Comparison of ENCODE assay signal across 19 cellular contexts in the genomic region with DNA sequence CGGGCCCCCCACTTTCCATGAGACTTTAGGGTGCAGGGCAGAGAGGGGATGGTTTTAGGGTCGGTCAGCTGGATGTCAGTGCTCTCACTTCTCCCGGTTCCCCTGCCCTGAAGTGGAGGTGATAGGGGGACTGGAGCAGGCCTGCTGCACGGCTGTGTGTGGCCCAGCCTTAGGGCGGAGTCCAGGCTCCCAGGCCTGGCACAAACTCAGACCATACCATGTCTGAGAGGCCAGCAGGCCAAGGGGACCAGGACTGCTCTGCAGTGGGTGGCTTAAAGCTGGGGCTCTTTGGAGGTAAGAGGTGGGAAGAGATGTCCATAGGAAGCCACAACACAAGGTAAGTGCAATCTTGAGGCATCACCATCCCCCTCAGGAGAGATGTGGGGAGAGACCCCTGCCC. TPM values are rescaled to one million over a fixed set of nuclear protein-coding genes. Genes with fewer than 3 reads are reported as not detected.
DNase-seq lines count a peak whose midpoint lies in the region; ATAC-seq, FAIRE-seq and TF ChIP-seq lines count a peak whose summit lies in the region.
"Had no signal": no experiment of that assay in that cellular context is flagged by ENCODE, and none has a peak within 500 bp of the region (broad histone marks: within the 10 kb centered on the region; RNA-seq: fewer than 3 reads in every experiment).

No MANE protein-coding gene starts in this region.

- POLR2A ChIA-PET in HEK293 (lab: Yijun Ruan, JAX): interaction anchor here (0.6 kb wide), 2 partner anchors 10 to 638 kb away, joined by 3 to 4 read pairs; no protein-coding TSS in a partner anchor
- POLR2A ChIA-PET in activated CD4-positive, alpha-beta memory T cell treated with anti-CD3 and anti-CD28 coated beads, Interleukin-2, amount 10 ng/mL, durations not matched to agents 7 days and 5 days (lab: Charles Lee): interaction anchor here (1.6 kb wide), 1 partner anchor 11 kb away, joined by 3 read pairs; no protein-coding TSS in a partner anchor

- H3K9ac ChIP-seq in fibroblast of lung (ENCODE audit: insufficient read depth, low read length): peak overlapping the region; percentile 48

- FAIRE-seq in D721Med (lab: Jason Lieb, UNC): no peak
- FAIRE-seq: G401.6 had no signal

- H3K27ac ChIP-seq in 22Rv1 (0 out of 2 replicates have a peak overlapping the region, but pooled peaks have one; percentile 27), HEK293 (ENCODE audit: extremely low read depth, low read depth, low read length) (no peak overlapping the region), fibroblast of lung (ENCODE audit: insufficient read depth, low read length) (peak overlapping the region; percentile 79)

- H3K4me2 ChIP-seq in fibroblast of lung (ENCODE audit: extremely low read depth, insufficient read depth, low read length): peak overlapping the region; percentile 80

- peak in 1 of 2 donors; percentile 27 for DNase-seq in fibroblast of lung (ENCODE audit: low read depth in 2 of 2)
- DNase-seq in dermis blood vessel endothelial cell: no peak
- DNase-seq in activated CD4-positive, alpha-beta memory T cell treated with anti-CD3 and anti-CD28 coated beads, Interleukin-2, amount 10 ng/mL, durations not matched to agents 7 days and 5 days: no peak
- no peak for DNase-seq in D721Med (ENCODE audit: insufficient read length, low spot score)
- DNase-seq: ACHN; activated CD4-positive, alpha-beta T cell treated with anti-CD3 and anti-CD28 coated beads for 36 hours; activated CD8-positive, alpha-beta memory T cell treated with anti-CD3 and anti-CD28 coated beads, Interleukin-2, amount 50 U/mL, for 48 hours; COR-L47; NCI-H187 treated with DMSO at 0.1 percent for 48 hours; RPMI8226; T-helper 2 cell had no signal

- H2AFZ ChIP-seq in fibroblast of lung (ENCODE audit: low read length): no peak overlapping the region

- H4K20me1 ChIP-seq in fibroblast of lung (ENCODE audit: control insufficient read depth, extremely low read depth, insufficient read depth, low read length): no peaks in the 10 kb centered on the region

- H3K36me3 ChIP-seq in HEK293 (ENCODE audit: control insufficient read depth in 2 of 2, insufficient read depth in 1 of 2, low read length in 2 of 2) (peaks cover 0 to 30% of the 10 kb centered on the region in 2 experiments; a peak in 2 of 3 replicates), fibroblast of lung (ENCODE audit: control insufficient read depth, insufficient read depth, low read length) (peaks cover 10% of the 10 kb centered on the region)

- TF ChIP-seq CTCF in 22Rv1 (IDR thresholded peaks at IDR 0.05) (no peak), HEK293 (tag by site-specific recombination; IDR thresholded peaks at IDR 0.05) (no peak), fibroblast of lung (conservative IDR thresholded peaks at IDR 0.05 in 1 of 2, IDR thresholded peaks at IDR 0.05 in 1 of 2; ENCODE audit: low read depth in 1 of 2, low read length in 2 of 2) (no peak), nephron (IDR thresholded peaks at IDR 0.05; ENCODE audit: unreplicated experiment in 3 of 3) (no peak), D721Med (IDR thresholded peaks at IDR 0.05; ENCODE audit: insufficient read depth, missing control alignments) (no peak)

- H3K9me3 ChIP-seq in HEK293 (ENCODE audit: control insufficient read depth, insufficient read depth, low read depth, low read length): no peaks in the 10 kb centered on the region
- no peaks in the 10 kb centered on the region for H3K9me3 ChIP-seq in fibroblast of lung (ENCODE audit: control insufficient read depth, insufficient read depth, low read depth, low read length)

- H3K27ac Mint-ChIP-seq in nephron: peak overlapping the region; percentile 76 to 89 (median 88)
- no peak overlapping the region for H3K27ac Mint-ChIP-seq in activated CD4-positive, alpha-beta memory T cell treated with anti-CD3 and anti-CD28 coated beads, Interleukin-2, amount 10 ng/mL, durations not matched to agents 7 days and 5 days
- H3K27ac Mint-ChIP-seq: activated CD4-positive, alpha-beta T cell treated with anti-CD3 and anti-CD28 coated beads for 36 hours; activated naive CD4-positive, alpha-beta T cell treated with anti-CD3 and anti-CD28 coated beads, Interleukin-2, amount 50 U/mL, for 24 hours had no signal

- no peaks in the 10 kb centered on the region for H3K9me3 Mint-ChIP-seq in nephron
- H3K9me3 Mint-ChIP-seq in activated CD4-positive, alpha-beta memory T cell treated with anti-CD3 and anti-CD28 coated beads, Interleukin-2, amount 10 ng/mL, durations not matched to agents 7 days and 5 days: no peaks in the 10 kb centered on the region
- H3K9me3 Mint-ChIP-seq: activated naive CD4-positive, alpha-beta T cell treated with anti-CD3 and anti-CD28 coated beads, Interleukin-2, amount 50 U/mL, for 24 hours had no signal

- no peaks in the 10 kb centered on the region for H3K4me1 ChIP-seq in HEK293 (ENCODE audit: control insufficient read depth, insufficient read depth, low read length)
- H3K4me1 ChIP-seq in fibroblast of lung (ENCODE audit: control insufficient read depth, extremely low read depth, insufficient read depth, low read length): peaks cover 13% of the 10 kb centered on the region

- no peak for ATAC-seq in HG02938 (IDR thresholded peaks at IDR 0.05; ENCODE audit: unreplicated experiment)

- H3K36me3 Mint-ChIP-seq in nephron (ENCODE audit: low read depth): peaks cover 16% of the 10 kb centered on the region
- H3K36me3 Mint-ChIP-seq in activated CD4-positive, alpha-beta memory T cell treated with anti-CD3 and anti-CD28 coated beads, Interleukin-2, amount 10 ng/mL, durations not matched to agents 7 days and 5 days (ENCODE audit: low read depth): peaks cover 17% of the 10 kb centered on the region

- no peak overlapping the region for H3K4me3 ChIP-seq in HEK293 (ENCODE audit: low read depth, low read length)
- peak overlapping the region in 1 of 4 experiments; percentile 27 for H3K4me3 ChIP-seq in fibroblast of lung (replicated peaks in 1 of 4; ENCODE audit: control extremely low read depth in 1 of 4, insufficient read depth in 1 of 4, low read depth in 3 of 4, low read length in 4 of 4)

- H3K27me3 ChIP-seq in fibroblast of lung (ENCODE audit: control insufficient read depth, insufficient read depth, low read length): no peaks in the 10 kb centered on the region

- no peaks in the 10 kb centered on the region for H3K27me3 Mint-ChIP-seq in nephron (ENCODE audit: low read depth)
- no peaks in the 10 kb centered on the region for H3K27me3 Mint-ChIP-seq in activated CD4-positive, alpha-beta memory T cell treated with anti-CD3 and anti-CD28 coated beads, Interleukin-2, amount 10 ng/mL, durations not matched to agents 7 days and 5 days
- H3K27me3 Mint-ChIP-seq: activated CD4-positive, alpha-beta T cell treated with anti-CD3 and anti-CD28 coated beads for 36 hours; activated naive CD4-positive, alpha-beta T cell treated with anti-CD3 and anti-CD28 coated beads, Interleukin-2, amount 50 U/mL, for 24 hours had no signal

- no peak overlapping the region for H3K4me3 Mint-ChIP-seq in nephron
- H3K4me3 Mint-ChIP-seq in activated CD4-positive, alpha-beta memory T cell treated with anti-CD3 and anti-CD28 coated beads, Interleukin-2, amount 10 ng/mL, durations not matched to agents 7 days and 5 days: no peak overlapping the region
- H3K4me3 Mint-ChIP-seq: activated CD4-positive, alpha-beta T cell treated with anti-CD3 and anti-CD28 coated beads for 36 hours; activated naive CD4-positive, alpha-beta T cell treated with anti-CD3 and anti-CD28 coated beads, Interleukin-2, amount 50 U/mL, for 24 hours had no signal

- peaks cover 4% of the 10 kb centered on the region for H3K79me2 ChIP-seq in fibroblast of lung (ENCODE audit: control insufficient read depth, insufficient read depth, low read length)

- CTCF ChIA-PET in HEK293 (lab: Yijun Ruan, JAX): interaction anchor here (0.6 to 1.9 kb wide), 3 partner anchors 10 to 392 kb away, joined by 5 to 6 read pairs (median 5); no protein-coding TSS in a partner anchor
- CTCF ChIA-PET in activated CD4-positive, alpha-beta memory T cell treated with anti-CD3 and anti-CD28 coated beads, Interleukin-2, amount 10 ng/mL, durations not matched to agents 7 days and 5 days (lab: Charles Lee): interaction anchor here (3.2 kb wide), 1 partner anchor 10 kb away, joined by 22 read pairs; no protein-coding TSS in a partner anchor

- H3K4me1 Mint-ChIP-seq in nephron: peaks cover 18% of the 10 kb centered on the region
- peaks cover 6% of the 10 kb centered on the region for H3K4me1 Mint-ChIP-seq in activated CD4-positive, alpha-beta memory T cell treated with anti-CD3 and anti-CD28 coated beads, Interleukin-2, amount 10 ng/mL, durations not matched to agents 7 days and 5 days

RNA-seq across cellular contexts. Expression of a gene that starts 8.3 kb away (rescaled TPM):
- 8.2 and 8.9 TPM in 2 replicates for total RNA-seq in fibroblast of lung
- polyA plus RNA-seq in fibroblast of lung: 3.5 and 6.6 TPM in 2 replicates
- polyA plus RNA-seq in fibroblast of lung (2012): 6.8 and 9.5 TPM in 2 replicates
- 7.0 and 9.8 TPM in 2 replicates for polyA minus RNA-seq in fibroblast of lung (ENCODE audit: low replicate concordance)
- total RNA-seq in dermis blood vessel endothelial cell: 4.1 and 7.3 TPM in 2 replicates
- total RNA-seq in activated CD4-positive, alpha-beta memory T cell treated with anti-CD3 and anti-CD28 coated beads, Interleukin-2, amount 10 ng/mL, durations not matched to agents 7 days and 5 days: 10 to 100 TPM; 12.4 to 13.5 TPM

RNA-seq across cellular contexts. Expression of a gene that starts 22.7 kb away (rescaled TPM):
- total RNA-seq in fibroblast of lung (under 0.01 and 0.17 TPM in 2 replicates), dermis blood vessel endothelial cell (0.37 and 0.51 TPM in 2 replicates)
- 0.07 TPM in 2 replicates for polyA plus RNA-seq in fibroblast of lung
- 0.03 and 0.06 TPM in 2 replicates for polyA plus RNA-seq in fibroblast of lung (2012)
- polyA minus RNA-seq in fibroblast of lung (ENCODE audit: low replicate concordance): not detected in 2 replicates
- total RNA-seq in activated CD4-positive, alpha-beta memory T cell treated with anti-CD3 and anti-CD28 coated beads, Interleukin-2, amount 10 ng/mL, durations not matched to agents 7 days and 5 days: not detected
- total RNA-seq: activated CD4-positive, alpha-beta T cell treated with anti-CD3 and anti-CD28 coated beads for 36 hours; HT1080; MCF 10A had no signal

RNA-seq across cellular contexts. Expression of a gene that starts 51.3 kb away (rescaled TPM):
- total RNA-seq in fibroblast of lung (2.6 and 4.0 TPM in 2 replicates), dermis blood vessel endothelial cell (0.79 and 1.2 TPM in 2 replicates)
- 5.6 and 6.0 TPM in 2 replicates for polyA plus RNA-seq in fibroblast of lung
- 18.6 and 23.8 TPM in 2 replicates for polyA plus RNA-seq in fibroblast of lung (2012)
- polyA minus RNA-seq in fibroblast of lung (ENCODE audit: low replicate concordance): 23.4 and 23.6 TPM in 2 replicates
- under 1 TPM; 0.40 to 0.45 TPM for total RNA-seq in activated CD4-positive, alpha-beta memory T cell treated with anti-CD3 and anti-CD28 coated beads, Interleukin-2, amount 10 ng/mL, durations not matched to agents 7 days and 5 days
